Comparison of ENCODE assay signal across 8 cellular contexts in the genomic region with DNA sequence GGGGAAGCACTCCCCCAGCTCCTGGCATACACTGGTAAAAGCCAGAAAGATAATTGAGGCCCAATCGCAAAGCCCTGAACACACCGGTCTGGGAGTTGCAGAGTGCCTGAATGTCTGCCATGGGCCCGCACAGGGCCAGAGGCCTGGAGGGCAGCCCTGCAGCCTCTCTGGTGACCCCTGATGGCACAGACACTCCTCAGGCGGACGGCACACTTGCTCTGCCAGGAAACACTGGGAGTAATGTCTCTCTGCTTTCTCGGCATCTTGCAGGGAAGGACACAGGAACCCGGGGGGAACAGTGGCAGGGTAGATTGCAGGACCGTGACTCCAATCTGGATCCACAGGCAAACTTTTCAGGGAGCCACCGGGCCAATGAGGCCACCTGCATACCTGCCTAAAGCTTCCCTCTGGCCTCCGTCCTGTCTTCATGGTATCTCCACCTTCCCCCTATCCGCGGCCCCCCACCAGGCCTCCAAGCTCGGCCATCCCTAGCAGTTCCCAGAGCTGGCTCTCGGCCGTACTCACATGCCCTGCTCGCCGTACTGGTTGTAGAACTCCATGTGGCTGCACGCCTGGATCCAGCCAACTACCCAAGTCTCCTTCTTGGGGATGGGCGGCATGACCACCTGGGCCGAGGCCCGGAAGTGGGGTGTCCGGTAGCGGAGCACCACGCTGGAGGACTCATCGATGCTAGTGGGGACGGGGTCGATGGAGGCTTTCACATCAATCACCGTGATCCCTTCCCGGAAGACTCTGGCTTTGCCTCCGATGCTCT. TPM values are rescaled to one million over a fixed set of nuclear protein-coding genes. Genes with fewer than 3 reads are reported as not detected.
DNase-seq lines count a peak whose midpoint lies in the region; ATAC-seq and TF ChIP-seq lines count a peak whose summit lies in the region.

No MANE protein-coding gene starts in this region.

- peak; percentile 70 for DNase-seq in activated T-cell treated with anti-CD3 and anti-CD28 coated beads, Interleukin-2, amount 50 U/mL, for 24 hours
- DNase-seq in activated T-cell treated with anti-CD3 and anti-CD28 coated beads for 4 hours: no peak
- peak; percentile 48 for DNase-seq in activated CD8-positive, alpha-beta T cell treated with anti-CD3 and anti-CD28 coated beads, Interleukin-2, amount 10 ng/mL, durations not matched to agents 7 days and 5 days
- no peak for DNase-seq in left lobe of liver (ENCODE audit: low spot score)
- DNase-seq in tibial nerve (ENCODE audit: low spot score in 2 of 2): no peak
- no peak for DNase-seq in NCI-H1417 (lab: John Stamatoyannopoulos, UW)
- DNase-seq in HFFc6: no peak
- DNase-seq in SW480 (ENCODE audit: low spot score): no peak

- no peaks in the 10 kb centered on the region for H3K27me3 Mint-ChIP-seq in activated T-cell treated with anti-CD3 and anti-CD28 coated beads, Interleukin-2, amount 50 U/mL, for 24 hours
- no peaks in the 10 kb centered on the region for H3K27me3 Mint-ChIP-seq in activated CD8-positive, alpha-beta T cell treated with anti-CD3 and anti-CD28 coated beads, Interleukin-2, amount 10 ng/mL, durations not matched to agents 7 days and 5 days (ENCODE audit: low read depth)
- peaks cover 18% of the 10 kb centered on the region; the same call in 1 of the 2 replicates for H3K27me3 Mint-ChIP-seq in HFFc6 (ENCODE audit: insufficient read depth)

- peaks cover 36% of the 10 kb centered on the region for H3K4me1 Mint-ChIP-seq in activated T-cell treated with anti-CD3 and anti-CD28 coated beads, Interleukin-2, amount 50 U/mL, for 24 hours (ENCODE audit: low read depth)
- H3K4me1 Mint-ChIP-seq in activated CD8-positive, alpha-beta T cell treated with anti-CD3 and anti-CD28 coated beads, Interleukin-2, amount 10 ng/mL, durations not matched to agents 7 days and 5 days (ENCODE audit: low read depth): peaks cover 38% of the 10 kb centered on the region
- H3K4me1 Mint-ChIP-seq in HFFc6 (ENCODE audit: low read depth): no peaks in the 10 kb centered on the region

- TF ChIP-seq CTCF in tibial nerve (IDR thresholded peaks at IDR 0.05) (no peak), HFFc6 (IDR thresholded peaks at IDR 0.05) (no peak)

- H3K9me3 ChIP-seq in tibial nerve: no peaks in the 10 kb centered on the region

- peaks cover 0 to 23% of the 10 kb centered on the region in 2 donors for H3K27me3 ChIP-seq in tibial nerve

- peaks cover 55% of the 10 kb centered on the region for H3K36me3 Mint-ChIP-seq in activated T-cell treated with anti-CD3 and anti-CD28 coated beads, Interleukin-2, amount 50 U/mL, for 24 hours (ENCODE audit: low read depth)
- H3K36me3 Mint-ChIP-seq in activated CD8-positive, alpha-beta T cell treated with anti-CD3 and anti-CD28 coated beads, Interleukin-2, amount 10 ng/mL, durations not matched to agents 7 days and 5 days (ENCODE audit: low read depth): peaks cover 60% of the 10 kb centered on the region
- 0 out of 2 replicates have a peak, but pooled peaks cover 4% of the 10 kb centered on the region for H3K36me3 Mint-ChIP-seq in HFFc6 (ENCODE audit: low read depth)

- no peak for ATAC-seq in activated CD8-positive, alpha-beta T cell treated with anti-CD3 and anti-CD28 coated beads, Interleukin-2, amount 10 ng/mL, durations not matched to agents 7 days and 5 days
- peak; percentile 8 for ATAC-seq in left lobe of liver

- H3K9me3 Mint-ChIP-seq in activated T-cell treated with anti-CD3 and anti-CD28 coated beads, Interleukin-2, amount 50 U/mL, for 24 hours: no peaks in the 10 kb centered on the region
- H3K9me3 Mint-ChIP-seq in activated CD8-positive, alpha-beta T cell treated with anti-CD3 and anti-CD28 coated beads, Interleukin-2, amount 10 ng/mL, durations not matched to agents 7 days and 5 days (ENCODE audit: insufficient read depth): no peaks in the 10 kb centered on the region
- no peaks in the 10 kb centered on the region for H3K9me3 Mint-ChIP-seq in HFFc6

- POLR2A ChIA-PET in activated CD8-positive, alpha-beta T cell treated with anti-CD3 and anti-CD28 coated beads, Interleukin-2, amount 10 ng/mL, durations not matched to agents 7 days and 5 days (lab: Charles Lee): interaction anchor here (0.6 to 11.6 kb wide), 5 partner anchors 8 to 121 kb away, joined by 3 to 330 read pairs (median 18); no protein-coding TSS in a partner anchor

- 64 to 67% methylated on average over 30 of the region's 30 CpGs for WGBS in tibial nerve, 2 donors

- TF ChIP-seq POLR2A in tibial nerve (IDR thresholded peaks at IDR 0.05): no peak

- TF ChIP-seq EP300 in tibial nerve (IDR thresholded peaks at IDR 0.05): no peak

- no peaks in the 10 kb centered on the region for H3K36me3 ChIP-seq in tibial nerve

- H3K4me3 Mint-ChIP-seq in activated T-cell treated with anti-CD3 and anti-CD28 coated beads, Interleukin-2, amount 50 U/mL, for 24 hours: peak overlapping the region; percentile 98
- peak overlapping the region; percentile 99 for H3K4me3 Mint-ChIP-seq in activated CD8-positive, alpha-beta T cell treated with anti-CD3 and anti-CD28 coated beads, Interleukin-2, amount 10 ng/mL, durations not matched to agents 7 days and 5 days
- no peak overlapping the region for H3K4me3 Mint-ChIP-seq in HFFc6

- H3K27ac ChIP-seq in tibial nerve: peak overlapping the region in 3 of 4 donors; percentile 82 to 85 (median 84)

- H3K4me1 ChIP-seq in tibial nerve: peaks cover 0 to 36% (median 8%) of the 10 kb centered on the region in 4 donors

- peak overlapping the region; percentile 42 to 88 (median 65) for H3K4me3 ChIP-seq in tibial nerve

- peak overlapping the region; percentile 96 for H3K27ac Mint-ChIP-seq in activated T-cell treated with anti-CD3 and anti-CD28 coated beads, Interleukin-2, amount 50 U/mL, for 24 hours
- H3K27ac Mint-ChIP-seq in activated CD8-positive, alpha-beta T cell treated with anti-CD3 and anti-CD28 coated beads, Interleukin-2, amount 10 ng/mL, durations not matched to agents 7 days and 5 days: peak overlapping the region; percentile 99
- no peak overlapping the region for H3K27ac Mint-ChIP-seq in HFFc6

- CTCF ChIA-PET in activated CD8-positive, alpha-beta T cell treated with anti-CD3 and anti-CD28 coated beads, Interleukin-2, amount 10 ng/mL, durations not matched to agents 7 days and 5 days (lab: Charles Lee): interaction anchor here (0.9 to 11.6 kb wide), 5 partner anchors 8 to 130 kb away, joined by 3 to 163 read pairs (median 6); no protein-coding TSS in a partner anchor

RNA-seq across cellular contexts. Expression of gene FAM78A, which starts 0.8 kb away (rescaled TPM):
- total RNA-seq in activated CD8-positive, alpha-beta T cell treated with anti-CD3 and anti-CD28 coated beads, Interleukin-2, amount 10 ng/mL, durations not matched to agents 7 days and 5 days: 100 to 1,000 TPM in 1 of 2 experiments, 10 to 100 TPM in 1; 99.2 to 101 TPM
- total RNA-seq in left lobe of liver (1.2 TPM), tibial nerve (1 to 10 TPM; 2.5 to 4.8 (median 4.2) TPM)
- total RNA-seq in HFFc6 (2021; fragmentation: NEBNext Ultra II Directional; extraction: Animal tissue kit (Norgen Biotek cat#: 25700)): under 1 TPM; 0.11 to 0.83 (median 0.34) TPM

RNA-seq across cellular contexts. Expression of gene PLPP7, which starts 14.0 kb away (rescaled TPM):
- total RNA-seq in activated CD8-positive, alpha-beta T cell treated with anti-CD3 and anti-CD28 coated beads, Interleukin-2, amount 10 ng/mL, durations not matched to agents 7 days and 5 days: under 1 TPM in 1 of 2 experiments, not detected in 1; 0.21 TPM
- total RNA-seq in left lobe of liver (0.30 TPM), tibial nerve (10 to 100 TPM; 14.4 to 24.6 (median 21.5) TPM)
- total RNA-seq in HFFc6 (2021; fragmentation: NEBNext Ultra II Directional; extraction: Animal tissue kit (Norgen Biotek cat#: 25700)): 10 to 100 TPM in 1 of 6 experiments, 1 to 10 TPM in 5; 1.2 to 10.2 (median 1.9) TPM

Comparison
In these comparisons a context has a peak if more than half of its experiments do, and no peak if none do; other contexts are left out.
1. DNase-seq: peak in activated T-cell treated with anti-CD3 and anti-CD28 coated beads, Interleukin-2, amount 50 U/mL, for 24 hours (single experiment) and activated CD8-positive, alpha-beta T cell treated with anti-CD3 and anti-CD28 coated beads, Interleukin-2, amount 10 ng/mL, durations not matched to agents 7 days and 5 days (single experiment); none in activated T-cell treated with anti-CD3 and anti-CD28 coated beads for 4 hours (single experiment), left lobe of liver (single experiment), tibial nerve (0 of 2), NCI-H1417 (0 of 3), HFFc6 (single experiment) and SW480 (single experiment).
2. RNA of gene FAM78A, which starts 0.8 kb away (total RNA-seq): 99.2 to 101 TPM in activated CD8-positive, alpha-beta T cell treated with anti-CD3 and anti-CD28 coated beads, Interleukin-2, amount 10 ng/mL, durations not matched to agents 7 days and 5 days; 2.5 to 4.8 TPM in tibial nerve, 1.2 TPM in left lobe of liver (single experiment) and 0.11 to 0.83 TPM in HFFc6; every median in the first group is over 10 times any median in the second.